ENCODE assay signal across 8 cellular contexts in the genomic region with DNA sequence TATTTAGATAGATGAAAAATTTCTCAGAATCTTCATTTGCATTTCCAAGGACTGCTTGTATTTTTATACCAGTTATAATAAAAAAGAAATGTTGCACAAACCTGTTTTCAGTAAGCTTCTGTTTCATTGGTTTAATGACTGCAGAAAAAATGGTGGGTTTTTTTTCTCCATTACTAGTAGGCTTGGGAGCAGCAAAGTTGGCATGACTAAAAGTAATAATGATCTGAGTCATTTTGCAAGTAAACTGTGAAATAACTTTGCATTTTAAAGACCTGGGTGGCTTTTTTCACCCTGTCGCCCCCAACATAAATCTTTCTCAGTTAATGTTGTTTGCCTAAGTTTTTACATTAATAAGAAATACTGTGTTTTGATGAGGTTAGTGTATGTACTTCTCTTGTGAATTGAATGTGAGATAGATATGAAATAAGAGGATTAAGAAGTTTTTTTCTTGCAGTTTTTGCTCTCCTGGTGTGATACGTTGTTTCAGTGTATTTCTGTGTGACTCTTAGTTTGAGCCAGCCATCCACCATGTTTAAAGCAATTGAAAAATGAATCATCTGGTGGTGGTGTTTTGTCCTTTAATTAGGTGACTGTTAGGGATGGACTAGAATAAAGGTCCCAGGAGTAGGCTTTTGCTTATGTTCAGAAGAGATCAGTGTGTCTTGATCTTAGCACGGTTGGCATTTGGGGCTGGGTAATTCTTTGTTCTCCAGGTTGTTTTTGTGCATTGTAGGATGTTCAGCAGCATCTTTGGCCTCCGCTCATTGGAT. TPM values are rescaled to one million over a fixed set of nuclear protein-coding genes. Genes with fewer than 3 reads are reported as not detected.
DNase-seq lines count a peak whose midpoint lies in the region; ATAC-seq, FAIRE-seq and TF ChIP-seq lines count a peak whose summit lies in the region.

No MANE protein-coding gene starts in this region.

- TF ChIP-seq CTCF in GM13977 (IDR thresholded peaks at IDR 0.05; ENCODE audit: extremely low read depth, insufficient read depth, missing control alignments) = no peak
- no peak for TF ChIP-seq CTCF in activated CD8-positive, alpha-beta T cell treated with anti-CD3 and anti-CD28 coated beads for 36 hours (IDR thresholded peaks at IDR 0.05)

- H3K9me3 Mint-ChIP-seq in activated CD8-positive, alpha-beta T cell treated with anti-CD3 and anti-CD28 coated beads for 36 hours = no peaks in the 10 kb centered on the region

- POLR2A ChIA-PET in activated CD8-positive, alpha-beta T cell treated with anti-CD3 and anti-CD28 coated beads for 36 hours (lab: Charles Lee) = interaction anchor here (1.1 to 1.2 kb wide), 2 partner anchors 15 to 62 kb away, joined by 3 to 4 read pairs; no protein-coding TSS in a partner anchor

- no peaks in the 10 kb centered on the region for H3K36me3 Mint-ChIP-seq in activated CD8-positive, alpha-beta T cell treated with anti-CD3 and anti-CD28 coated beads for 36 hours (ENCODE audit: low read depth)

- H3K4me3 Mint-ChIP-seq in activated CD8-positive, alpha-beta T cell treated with anti-CD3 and anti-CD28 coated beads for 36 hours = peak overlapping the region; percentile 72

- H3K4me1 Mint-ChIP-seq in activated CD8-positive, alpha-beta T cell treated with anti-CD3 and anti-CD28 coated beads for 36 hours (ENCODE audit: low read depth) = peaks cover 30% of the 10 kb centered on the region

- peak overlapping the region; percentile 96 for H3K27ac ChIP-seq in temporal lobe (ENCODE audit: low read depth, low read length)

- intact Hi-C loops in activated CD8-positive, alpha-beta T cell treated with anti-CD3 and anti-CD28 coated beads for 36 hours (cut with micrococcal nuclease) = loop anchor here (5.0 to 10.0 kb wide), 2 partner anchors 36 to 258 kb away; no protein-coding TSS in a partner anchor

- peak; percentile 97 for FAIRE-seq in islet of Langerhans (lab: Jason Lieb, UNC)

- H3K27ac Mint-ChIP-seq in activated CD8-positive, alpha-beta T cell treated with anti-CD3 and anti-CD28 coated beads for 36 hours = peak overlapping the region; percentile 58

- CTCF ChIA-PET in activated CD8-positive, alpha-beta T cell treated with anti-CD3 and anti-CD28 coated beads for 36 hours (lab: Charles Lee) = no interaction called here

- in situ Hi-C loops in GM13977 (cut with MboI; ENCODE audit: low pct_unique_long_range_greater_than_20kb, low sequenced_read_pairs, unreplicated experiment) = no loop called here

- peak; percentile 45 for ATAC-seq in HG02884 (IDR thresholded peaks at IDR 0.05; ENCODE audit: unreplicated experiment)
- ATAC-seq in activated CD8-positive, alpha-beta T cell treated with anti-CD3 and anti-CD28 coated beads for 36 hours = peak; percentile 70
- ATAC-seq in GM21447 (IDR thresholded peaks at IDR 0.05; ENCODE audit: unreplicated experiment) = no peak

- H3K27me3 Mint-ChIP-seq in activated CD8-positive, alpha-beta T cell treated with anti-CD3 and anti-CD28 coated beads for 36 hours = peaks cover 42% of the 10 kb centered on the region

- DNase-seq in GM13977 (ENCODE audit: low spot score) = peak; percentile 14
- peak; percentile 31 for DNase-seq in activated CD8-positive, alpha-beta T cell treated with anti-CD3 and anti-CD28 coated beads for 36 hours
- DNase-seq in COLO829 (ENCODE audit: low spot score) = no peak
- DNase-seq in GM19240 (ENCODE audit: insufficient read length, low spot score) = no peak

RNA-seq across cellular contexts. Expression of a gene that starts 1.8 kb away (rescaled TPM):
- 1 to 10 TPM; 1.7 to 2.8 TPM for total RNA-seq in activated CD8-positive, alpha-beta T cell treated with anti-CD3 and anti-CD28 coated beads for 36 hours
- 161 TPM for total RNA-seq in temporal lobe

Comparison
In these comparisons a context has a peak if more than half of its experiments do, and no peak if none do; other contexts are left out.
1. DNase-seq: peak in GM13977 (single experiment) and activated CD8-positive, alpha-beta T cell treated with anti-CD3 and anti-CD28 coated beads for 36 hours (single experiment); none in COLO829 (single experiment) and GM19240 (single experiment).
2. RNA of a gene that starts 1.8 kb away (total RNA-seq): 161 TPM in temporal lobe (single experiment); 1.7 to 2.8 TPM in activated CD8-positive, alpha-beta T cell treated with anti-CD3 and anti-CD28 coated beads for 36 hours; every median in the first group is over 10 times any median in the second.